Comparison of ENCODE assay signal across 35 cellular contexts in the genomic region with DNA sequence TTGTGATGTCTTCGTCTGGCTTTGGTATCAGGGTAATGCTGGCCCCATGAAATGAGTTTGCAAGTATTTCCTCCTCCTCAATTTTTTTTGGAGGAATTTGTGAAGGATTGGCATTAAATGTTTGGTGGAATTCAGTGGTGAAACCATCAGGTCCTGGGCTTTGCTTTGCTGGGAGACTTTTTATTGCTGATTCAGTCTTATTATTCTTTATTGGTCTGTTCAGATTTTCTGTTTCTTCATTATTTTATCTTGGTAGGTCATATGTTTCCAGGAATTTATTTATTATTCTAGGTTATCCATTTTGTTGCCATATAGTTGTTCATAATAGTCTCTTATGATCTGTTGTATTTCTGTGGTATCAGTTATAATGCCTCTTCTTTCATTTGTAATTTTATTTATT.
"Had no signal": no experiment of that assay in that cellular context is flagged by ENCODE, and none has a peak within 500 bp of the region (broad histone marks: within the 10 kb centered on the region; RNA-seq: fewer than 3 reads in every experiment).

No MANE protein-coding gene starts in this region.

- DNase-seq: activated B cell treated with CpG ODN at 0.5 μM for 24 hours; activated CD4-positive, alpha-beta memory T cell treated with anti-CD3 and anti-CD28 coated beads for 36 hours; activated CD4-positive, alpha-beta T cell treated with anti-CD3 and anti-CD28 coated beads for 4 hours; activated CD4-positive, alpha-beta T cell treated with anti-CD3 and anti-CD28 coated beads, Interleukin-2, amount 10 ng/mL, durations not matched to agents 24 days and 14 days; activated CD4-positive, alpha-beta T cell treated with anti-CD3 and anti-CD28 coated beads, Interleukin-2, amount 50 U/mL, for 1 hour; activated CD4-positive, alpha-beta T cell treated with anti-CD3 and anti-CD28 coated beads, Interleukin-2, amount 50 U/mL, for 4 hours; activated CD4-positive, CD25-positive, alpha-beta regulatory T cell treated with anti-CD3 and anti-CD28 coated beads, Interleukin-2, amount 50 U/mL, for 72 hours; activated CD8-positive, alpha-beta memory T cell treated with anti-CD3 and anti-CD28 coated beads, Interleukin-2, amount 50 U/mL, for 4 hours; activated CD8-positive, alpha-beta T cell treated with anti-CD3 and anti-CD28 coated beads for 36 hours; activated effector memory CD4-positive, alpha-beta T cell treated with Interleukin-2 at 50 U/mL for 16 hours; activated gamma-delta T cell; activated naive CD4-positive, alpha-beta T cell treated with anti-CD3 and anti-CD28 coated beads for 36 hours; activated naive CD4-positive, alpha-beta T cell treated with anti-CD3 and anti-CD28 coated beads, Interleukin-2, amount 50 U/mL, for 16 hours; activated naive CD8-positive, alpha-beta T cell treated with anti-CD3 and anti-CD28 coated beads, Interleukin-2, amount 10 ng/mL, durations not matched to agents 7 days and 5 days; activated naive CD8-positive, alpha-beta T cell treated with anti-CD3 and anti-CD28 coated beads, Interleukin-2, amount 50 U/mL, for 24 hours; activated T-cell treated with anti-CD3 and anti-CD28 coated beads for 4 hours; activated T-cell treated with anti-CD3 and anti-CD28 coated beads, Interleukin-2, amount 50 U/mL, for 1 hour; activated T-cell treated with anti-CD3 and anti-CD28 coated beads, Interleukin-2, amount 50 U/mL, for 4 hours; activated T-cell treated with anti-CD3 and anti-CD28 coated beads, Interleukin-2, amount 50 U/mL, for 72 hours; amygdala; anterior cingulate cortex; body of pancreas; brain microvascular endothelial cell; central memory CD4-positive, alpha-beta T cell; T-helper 1 cell; T-helper 2 cell; T-helper 9 cell had no signal

- H3K4me3 ChIP-seq: body of pancreas, breast epithelium had no signal

- H3K27me3 ChIP-seq: body of pancreas, brain microvascular endothelial cell, breast epithelium had no signal

- H3K4me1 ChIP-seq: body of pancreas, breast epithelium had no signal

- H3K27me3 Mint-ChIP-seq: activated B cell treated with CpG ODN at 0.5 μM for 24 hours; activated CD4-positive, alpha-beta memory T cell treated with anti-CD3 and anti-CD28 coated beads for 36 hours; activated CD4-positive, alpha-beta T cell treated with anti-CD3 and anti-CD28 coated beads, Interleukin-2, amount 10 ng/mL, durations not matched to agents 24 days and 14 days; activated CD8-positive, alpha-beta T cell treated with anti-CD3 and anti-CD28 coated beads for 36 hours; activated naive CD8-positive, alpha-beta T cell; activated naive CD8-positive, alpha-beta T cell treated with anti-CD3 and anti-CD28 coated beads, Interleukin-2, amount 10 ng/mL, durations not matched to agents 7 days and 5 days; activated naive CD8-positive, alpha-beta T cell treated with anti-CD3 and anti-CD28 coated beads, Interleukin-2, amount 50 U/mL, for 24 hours had no signal

- H3K27ac ChIP-seq: body of pancreas, brain microvascular endothelial cell, breast epithelium, VCaP had no signal

- H3K4me1 Mint-ChIP-seq: activated B cell treated with CpG ODN at 0.5 μM for 24 hours; activated CD4-positive, alpha-beta T cell treated with anti-CD3 and anti-CD28 coated beads, Interleukin-2, amount 10 ng/mL, durations not matched to agents 24 days and 14 days had no signal

- H3K36me3 ChIP-seq: brain microvascular endothelial cell, breast epithelium had no signal

- ATAC-seq: activated CD8-positive, alpha-beta T cell treated with anti-CD3 and anti-CD28 coated beads for 36 hours; activated naive CD8-positive, alpha-beta T cell treated with anti-CD3 and anti-CD28 coated beads, Interleukin-2, amount 50 U/mL, for 24 hours; activated T-cell treated with anti-CD3 and anti-CD28 coated beads, Interleukin-2, amount 50 U/mL, for 4 hours; activated T-cell treated with anti-CD3 and anti-CD28 coated beads, Interleukin-2, amount 50 U/mL, for 72 hours; body of pancreas had no signal

- H3K9me3 ChIP-seq: body of pancreas had no signal

- H3K27ac Mint-ChIP-seq: activated B cell treated with CpG ODN at 0.5 μM for 24 hours; activated CD4-positive, alpha-beta memory T cell treated with anti-CD3 and anti-CD28 coated beads for 36 hours; activated CD4-positive, alpha-beta T cell treated with anti-CD3 and anti-CD28 coated beads, Interleukin-2, amount 10 ng/mL, durations not matched to agents 24 days and 14 days; activated CD8-positive, alpha-beta T cell treated with anti-CD3 and anti-CD28 coated beads for 36 hours; activated naive CD4-positive, alpha-beta T cell treated with anti-CD3 and anti-CD28 coated beads for 36 hours; activated naive CD8-positive, alpha-beta T cell; activated naive CD8-positive, alpha-beta T cell treated with anti-CD3 and anti-CD28 coated beads, Interleukin-2, amount 10 ng/mL, durations not matched to agents 7 days and 5 days; activated naive CD8-positive, alpha-beta T cell treated with anti-CD3 and anti-CD28 coated beads, Interleukin-2, amount 50 U/mL, for 24 hours; activated T-helper 1 cell treated with anti-CD3 and anti-CD28 coated beads, Interleukin-12 subunit alpha, Interleukin-12 subunit beta, Interleukin-2, Interleukin-4 antibody, amounts not matched to agents 30 ng/mL and 10 ng/mL and 1 ng/mL, durations not matched to agents 14 hours and 24 hours and 36 hours; activated T-helper 2 cell treated with anti-CD3 and anti-CD28 coated beads, Interferon-gamma antibody, Interleukin-2, Interleukin-4, amounts not matched to agents 10 μg/mL and 5 μg/mL and 100 μg/mL, durations not matched to agents 14 hours and 24 hours and 36 hours; T-helper 1 cell treated with Interleukin-12 subunit alpha and Interleukin-12 subunit beta and Interleukin-4 antibody, amounts not matched to agents 30 μg/mL and 1 μg/mL, for 36 hours; T-helper 2 cell treated with Interferon-gamma antibody and Interleukin-4, amounts not matched to agents 5 μg/mL and 100 μg/mL, for 36 hours had no signal

- H3K4me3 Mint-ChIP-seq: activated B cell treated with CpG ODN at 0.5 μM for 24 hours; activated CD4-positive, alpha-beta memory T cell treated with anti-CD3 and anti-CD28 coated beads for 36 hours; activated CD4-positive, alpha-beta T cell treated with anti-CD3 and anti-CD28 coated beads, Interleukin-2, amount 10 ng/mL, durations not matched to agents 24 days and 14 days; activated CD8-positive, alpha-beta T cell treated with anti-CD3 and anti-CD28 coated beads for 36 hours; activated naive CD4-positive, alpha-beta T cell treated with anti-CD3 and anti-CD28 coated beads for 36 hours; activated naive CD8-positive, alpha-beta T cell; activated naive CD8-positive, alpha-beta T cell treated with anti-CD3 and anti-CD28 coated beads, Interleukin-2, amount 10 ng/mL, durations not matched to agents 7 days and 5 days; activated naive CD8-positive, alpha-beta T cell treated with anti-CD3 and anti-CD28 coated beads, Interleukin-2, amount 50 U/mL, for 24 hours; activated T-cell treated with anti-CD3 and anti-CD28 coated beads, Interleukin-2, amount 50 U/mL, for 4 hours; activated T-cell treated with anti-CD3 and anti-CD28 coated beads, Interleukin-2, amount 50 U/mL, for 72 hours; activated T-helper 1 cell treated with anti-CD3 and anti-CD28 coated beads, Interleukin-12 subunit alpha, Interleukin-12 subunit beta, Interleukin-2, Interleukin-4 antibody, amounts not matched to agents 30 ng/mL and 10 ng/mL and 1 ng/mL, durations not matched to agents 14 hours and 24 hours and 36 hours; T-helper 1 cell treated with Interleukin-12 subunit alpha and Interleukin-12 subunit beta and Interleukin-4 antibody, amounts not matched to agents 30 μg/mL and 1 μg/mL, for 36 hours; T-helper 2 cell treated with Interferon-gamma antibody and Interleukin-4, amounts not matched to agents 5 μg/mL and 100 μg/mL, for 36 hours had no signal

- FAIRE-seq: astrocyte had no signal
